8 cellular contexts compared by ENCODE assay signal in the genomic region with DNA sequence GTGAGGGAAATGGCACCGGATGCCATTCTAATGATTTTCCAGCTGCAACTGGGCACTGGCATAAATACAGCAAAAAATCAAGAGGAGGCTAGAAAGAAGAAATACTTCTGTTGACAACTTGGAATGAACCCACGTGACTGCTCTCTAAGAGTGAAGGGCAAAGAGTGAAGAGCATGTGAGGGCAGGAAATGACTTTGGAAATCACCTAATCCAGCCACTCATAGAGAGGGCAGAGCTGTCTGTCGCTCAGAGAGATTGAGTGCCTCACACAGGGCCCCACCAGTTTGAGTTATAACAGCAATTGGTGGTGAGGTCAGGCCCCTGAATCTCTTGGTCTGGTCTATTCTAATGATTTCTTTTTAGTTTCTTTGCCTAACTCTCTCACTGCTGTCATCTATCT. TPM values are rescaled to one million over a fixed set of nuclear protein-coding genes. Genes with fewer than 3 reads are reported as not detected.
DNase-seq lines count a peak whose midpoint lies in the region; ATAC-seq, FAIRE-seq and TF ChIP-seq lines count a peak whose summit lies in the region.

No MANE protein-coding gene starts in this region.

- H3K4me3 ChIP-seq in astrocyte (ENCODE audit: insufficient read depth, low read depth, low read length): no peak overlapping the region
- no peak overlapping the region for H3K4me3 ChIP-seq in small intestine (ENCODE audit: low read depth in 1 of 2, low read length in 2 of 2)

- peaks cover 27% of the 10 kb centered on the region for H3K4me1 Mint-ChIP-seq in astrocyte (ENCODE audit: low read depth, unreplicated experiment)
- H3K4me1 Mint-ChIP-seq in osteocyte (ENCODE audit: unreplicated experiment): peaks cover 19% of the 10 kb centered on the region

- FAIRE-seq in astrocyte (lab: Jason Lieb, UNC): no peak
- no peak for FAIRE-seq in small intestine (lab: Jason Lieb, UNC)

- peaks cover 9% of the 10 kb centered on the region for H4K20me1 ChIP-seq in astrocyte (ENCODE audit: insufficient read depth, low read length)

- no peaks in the 10 kb centered on the region for H3K9me3 ChIP-seq in astrocyte (ENCODE audit: insufficient read depth, low read depth, low read length)
- no peaks in the 10 kb centered on the region for H3K9me3 ChIP-seq in small intestine (ENCODE audit: control insufficient read depth, low read depth)

- peak; percentile 42 for DNase-seq in KBM-7
- no peak for DNase-seq in astrocyte (ENCODE audit: low read depth)
- DNase-seq in small intestine: peak; percentile 79
- DNase-seq in osteocyte (ENCODE audit: extremely low spot score, unreplicated experiment): no peak
- no peak for DNase-seq in GOT3 (lab: John Stamatoyannopoulos, UW)

- peak; percentile 47 for ATAC-seq in GM18907 (IDR thresholded peaks at IDR 0.05; ENCODE audit: unreplicated experiment)
- ATAC-seq in HG02938 (IDR thresholded peaks at IDR 0.05; ENCODE audit: unreplicated experiment): no peak
- ATAC-seq in GM21528 (IDR thresholded peaks at IDR 0.05; ENCODE audit: low FRiP score, unreplicated experiment): no peak

- H3K27me3 Mint-ChIP-seq in astrocyte (ENCODE audit: low read depth, unreplicated experiment): no peaks in the 10 kb centered on the region
- H3K27me3 Mint-ChIP-seq in osteocyte (ENCODE audit: unreplicated experiment): no peaks in the 10 kb centered on the region

- H3K27ac ChIP-seq in astrocyte (ENCODE audit: low read depth, low read length): no peak overlapping the region
- H3K27ac ChIP-seq in small intestine (ENCODE audit: low read depth in 1 of 2, low read length in 1 of 2): peak overlapping the region in 1 of 2 donors; percentile 21

- H3K4me1 ChIP-seq in astrocyte (ENCODE audit: insufficient read depth, low read length) (peaks cover 12% of the 10 kb centered on the region), small intestine (ENCODE audit: control insufficient read depth in 2 of 2, insufficient read depth in 1 of 2, low read depth in 1 of 2, low read length in 1 of 2) (peaks cover 3 to 10% of the 10 kb centered on the region in 2 donors)

- H3K9ac ChIP-seq in astrocyte (ENCODE audit: low read length): no peak overlapping the region

- H3K9me3 Mint-ChIP-seq in astrocyte (ENCODE audit: unreplicated experiment) (peaks cover 2% of the 10 kb centered on the region), osteocyte (ENCODE audit: unreplicated experiment) (no peaks in the 10 kb centered on the region)

- H3K4me3 Mint-ChIP-seq in astrocyte (ENCODE audit: unreplicated experiment) (no peak overlapping the region), osteocyte (ENCODE audit: unreplicated experiment) (no peak overlapping the region)

- H3K36me3 ChIP-seq in astrocyte (ENCODE audit: insufficient read depth, low read length) (no peaks in the 10 kb centered on the region), small intestine (ENCODE audit: control insufficient read depth in 2 of 2, insufficient read depth in 2 of 2, low read length in 2 of 2) (no peaks in the 10 kb centered on the region)

- peak overlapping the region; percentile 24 for H2AFZ ChIP-seq in astrocyte (ENCODE audit: low read depth, low read length)

- TF ChIP-seq CTCF in astrocyte (IDR thresholded peaks at IDR 0.05; ENCODE audit: insufficient read depth, low read depth, low read length) (no peak), osteocyte (IDR thresholded peaks at IDR 0.05) (no peak)

- WGBS in small intestine, 3 donors: 38 to 40% (median 39%) methylated on average over 3 of the region's 3 CpGs

- H3K36me3 Mint-ChIP-seq in astrocyte (ENCODE audit: low read depth, unreplicated experiment) (no peaks in the 10 kb centered on the region), osteocyte (ENCODE audit: unreplicated experiment) (no peaks in the 10 kb centered on the region)

- H3K79me2 ChIP-seq in astrocyte (ENCODE audit: insufficient read depth, low read length): peaks cover 10% of the 10 kb centered on the region

- H3K4me2 ChIP-seq in astrocyte (ENCODE audit: low read length): no peak overlapping the region

- no peaks in the 10 kb centered on the region for H3K27me3 ChIP-seq in astrocyte (ENCODE audit: insufficient read depth, low read length)
- H3K27me3 ChIP-seq in small intestine (ENCODE audit: control insufficient read depth in 2 of 2, insufficient read depth in 2 of 2, low read length in 2 of 2): no peaks in the 10 kb centered on the region

- peak overlapping the region; percentile 23 for H3K27ac Mint-ChIP-seq in astrocyte (ENCODE audit: unreplicated experiment)
- no peak overlapping the region for H3K27ac Mint-ChIP-seq in osteocyte (ENCODE audit: unreplicated experiment)

- in situ Hi-C loops in KBM-7 (cut with MboI; ENCODE audit: low pct_unique_long_range_greater_than_20kb, low sequenced_read_pairs): no loop called here

RNA-seq across cellular contexts. Expression of a gene that starts 3.9 kb away (rescaled TPM):
- total RNA-seq in astrocyte (37.3 and 39.6 TPM in 2 replicates), osteocyte (8.8 and 10.3 TPM in 2 replicates)
- 10 to 100 TPM; 13.6 to 15.1 (median 14.9) TPM for polyA plus RNA-seq in small intestine

Comparison
In these comparisons a context has a peak if more than half of its experiments do, and no peak if none do; other contexts are left out.
1. DNase-seq: peak in KBM-7 (single experiment) and small intestine (single experiment); none in astrocyte (single experiment), osteocyte (single experiment) and GOT3 (single experiment).